1 cellular context compared by ENCODE assay signal in genomic region chr2:120675460-120676130, GRCh38.
A peak's percentile ranks its signal among the peaks of the same experiment; 100 is the strongest.
TF ChIP-seq lines count a peak whose summit lies in the region.

No MANE protein-coding gene starts in this region.

TF ChIP-seq in HepG2, 621 proteins besides CTCF, POLR2A, EP300 and RAD21 (continued from another document and continues in another):
- TF ChIP-seq ZNF318 (CRISPR knock-in tag; IDR thresholded peaks at IDR 0.05) (0 out of 2 replicates have a peak, but pooled peaks have one; percentile 18), CBFB (CRISPR knock-in tag; IDR thresholded peaks at IDR 0.05) (no peak), ZNF18 (CRISPR knock-in tag; IDR thresholded peaks at IDR 0.05; ENCODE audit: insufficient replicate concordance) (no peak), TEF (CRISPR knock-in tag; IDR thresholded peaks at IDR 0.05) (no peak), ZNF784 (CRISPR knock-in tag; IDR thresholded peaks at IDR 0.05; ENCODE audit: borderline replicate concordance) (no peak), ZNF572 (CRISPR knock-in tag; IDR thresholded peaks at IDR 0.05) (no peak), HNRNPL (IDR thresholded peaks at IDR 0.05; ENCODE audit: low read depth, low read length) (no peak), ZNF232 (CRISPR knock-in tag; IDR thresholded peaks at IDR 0.05; ENCODE audit: borderline replicate concordance) (no peak), TOPORS (CRISPR knock-in tag; IDR thresholded peaks at IDR 0.05) (0 out of 2 replicates have a peak, but pooled peaks have one; percentile 69), ZGPAT (CRISPR knock-in tag; IDR thresholded peaks at IDR 0.05) (0 out of 2 replicates have a peak, but pooled peaks have one; percentile 25), HBP1 (CRISPR knock-in tag; IDR thresholded peaks at IDR 0.05; ENCODE audit: low read depth) (no peak), ARNTL (CRISPR knock-in tag; IDR thresholded peaks at IDR 0.05) (no peak), GATAD2A (CRISPR knock-in tag; IDR thresholded peaks at IDR 0.05) (no peak), ZNF660 (CRISPR knock-in tag; IDR thresholded peaks at IDR 0.05; ENCODE audit: borderline replicate concordance, low read depth) (no peak), ZNF124 (CRISPR knock-in tag; IDR thresholded peaks at IDR 0.05) (no peak), ZNF550 (CRISPR knock-in tag; IDR thresholded peaks at IDR 0.05; ENCODE audit: borderline replicate concordance) (no peak), KMT2B (CRISPR knock-in tag; IDR thresholded peaks at IDR 0.05) (no peak), TBX3 (IDR thresholded peaks at IDR 0.05; ENCODE audit: borderline replicate concordance) (no peak), MLX (CRISPR knock-in tag; IDR thresholded peaks at IDR 0.05) (no peak), TARDBP (CRISPR knock-in tag; IDR thresholded peaks at IDR 0.05) (no peak), ZNF274 (CRISPR knock-in tag; IDR thresholded peaks at IDR 0.05) (0 out of 2 replicates have a peak, but pooled peaks have one; percentile 65), RFX1 (IDR thresholded peaks at IDR 0.05) (no peak), TP53 (CRISPR knock-in tag; conservative IDR thresholded peaks at IDR 0.05) (no peak), FOXA1 (IDR thresholded peaks at IDR 0.05) (no peak), FOXA1 (CRISPR knock-in tag; IDR thresholded peaks at IDR 0.05) (no peak), ZNF724P (CRISPR knock-in tag; IDR thresholded peaks at IDR 0.05; ENCODE audit: borderline replicate concordance) (no peak), EHMT2 (IDR thresholded peaks at IDR 0.05; ENCODE audit: borderline replicate concordance, low read depth, low read length) (no peak), U2AF1 (optimal IDR thresholded peaks at IDR 0.05; ENCODE audit: low read depth, low read length) (no peak), ZNF556 (CRISPR knock-in tag; IDR thresholded peaks at IDR 0.05; ENCODE audit: borderline replicate concordance) (no peak), MAZ (IDR thresholded peaks at IDR 0.05; ENCODE audit: borderline replicate concordance, low read depth, low read length) (no peak), MAZ (CRISPR knock-in tag; IDR thresholded peaks at IDR 0.05; ENCODE audit: low read depth) (no peak), KAT7 (CRISPR knock-in tag; IDR thresholded peaks at IDR 0.05; ENCODE audit: borderline replicate concordance) (no peak), HNRNPLL (IDR thresholded peaks at IDR 0.05; ENCODE audit: low read depth, low read length, poor library complexity, severe bottlenecking) (peak; percentile 17), ZBTB1 (CRISPR knock-in tag; IDR thresholded peaks at IDR 0.05; ENCODE audit: borderline replicate concordance) (no peak), MTA1 (CRISPR knock-in tag; IDR thresholded peaks at IDR 0.05; ENCODE audit: borderline replicate concordance) (no peak), NFATC3 (CRISPR knock-in tag; IDR thresholded peaks at IDR 0.05) (no peak), RBM22 (optimal IDR thresholded peaks at IDR 0.05; ENCODE audit: low read length) (no peak), U2AF2 (IDR thresholded peaks at IDR 0.05; ENCODE audit: low read depth, low read length) (no peak), SMAD1 (CRISPR knock-in tag; IDR thresholded peaks at IDR 0.05; ENCODE audit: borderline replicate concordance, low read depth) (no peak), ARID3A (IDR thresholded peaks at IDR 0.05; ENCODE audit: low read depth, low read length) (no peak), ZFP1 (CRISPR knock-in tag; IDR thresholded peaks at IDR 0.05) (no peak), ZNF382 (CRISPR knock-in tag; IDR thresholded peaks at IDR 0.05; ENCODE audit: borderline replicate concordance) (no peak), KMT2A (CRISPR knock-in tag; IDR thresholded peaks at IDR 0.05) (no peak), IKZF4 (CRISPR knock-in tag; IDR thresholded peaks at IDR 0.05; ENCODE audit: borderline replicate concordance, low read depth, not compliant biosample characterization) (no peak), FOSL1 (CRISPR knock-in tag; IDR thresholded peaks at IDR 0.05; ENCODE audit: borderline replicate concordance) (no peak), BRD4 (CRISPR knock-in tag; IDR thresholded peaks at IDR 0.05) (no peak), MBNL3 (CRISPR knock-in tag; conservative IDR thresholded peaks at IDR 0.05) (no peak), TERF1 (CRISPR knock-in tag; IDR thresholded peaks at IDR 0.05) (no peak), ZNF891 (CRISPR knock-in tag; IDR thresholded peaks at IDR 0.05) (no peak), NFIC (IDR thresholded peaks at IDR 0.05; ENCODE audit: low read length) (no peak), FOXK1 (CRISPR knock-in tag; IDR thresholded peaks at IDR 0.05; ENCODE audit: borderline replicate concordance, low read depth) (no peak), ZNF782 (CRISPR knock-in tag; IDR thresholded peaks at IDR 0.05; ENCODE audit: borderline replicate concordance) (no peak), MIXL1 (CRISPR knock-in tag; IDR thresholded peaks at IDR 0.05) (no peak)
